ENCODE assay signal across 19 cellular contexts in genomic region chr4:8915201-8916200, GRCh38. TPM values are rescaled to one million over a fixed set of nuclear protein-coding genes. Genes with fewer than 3 reads are reported as not detected.
DNase-seq lines count a peak whose midpoint lies in the region; TF ChIP-seq lines count a peak whose summit lies in the region.
"Had no signal": no experiment of that assay in that cellular context is flagged by ENCODE, and none has a peak within 500 bp of the region (broad histone marks: within the 10 kb centered on the region; RNA-seq: fewer than 3 reads in every experiment).

No MANE protein-coding gene starts in this region.

- no peak for TF ChIP-seq CTCF in suprapubic skin (IDR thresholded peaks at IDR 0.05)
- no peak for TF ChIP-seq CTCF in esophagus squamous epithelium (IDR thresholded peaks at IDR 0.05)

- H3K4me1 Mint-ChIP-seq in immature natural killer cell = no peaks in the 10 kb centered on the region
- H3K4me1 Mint-ChIP-seq: endodermal cell, GM23338 had no signal

- H3K4me3 ChIP-seq in suprapubic skin (no peak overlapping the region), esophagus squamous epithelium (no peak overlapping the region)
- H3K4me3 ChIP-seq: GM23338, mucosa of descending colon had no signal

- H3K27me3 Mint-ChIP-seq in immature natural killer cell (ENCODE audit: low read depth in 3 of 3) = peaks cover 2 to 6% (median 4%) of the 10 kb centered on the region in 3 donors

- H3K9me3 ChIP-seq in suprapubic skin = no peaks in the 10 kb centered on the region
- H3K9me3 ChIP-seq in esophagus squamous epithelium = no peaks in the 10 kb centered on the region
- H3K9me3 ChIP-seq: mucosa of descending colon had no signal

- no peak overlapping the region for H3K27ac ChIP-seq in suprapubic skin
- H3K27ac ChIP-seq in esophagus squamous epithelium = no peak overlapping the region

- H3K36me3 Mint-ChIP-seq in immature natural killer cell = no peaks in the 10 kb centered on the region

- peaks cover 55% of the 10 kb centered on the region for H3K27me3 ChIP-seq in suprapubic skin
- H3K27me3 ChIP-seq in esophagus squamous epithelium = peaks cover 0 to 97% (median 0%) of the 10 kb centered on the region in 4 donors

- H3K4me1 ChIP-seq in suprapubic skin = peaks cover 3% of the 10 kb centered on the region
- H3K4me1 ChIP-seq in esophagus squamous epithelium = no peaks in the 10 kb centered on the region

- no peak for TF ChIP-seq EP300 in suprapubic skin (IDR thresholded peaks at IDR 0.05)

- no peak overlapping the region for H3K4me3 Mint-ChIP-seq in immature natural killer cell
- H3K4me3 Mint-ChIP-seq: endodermal cell, GM23338 had no signal

- intact Hi-C loops in esophagus squamous epithelium (cut with DNase I) = loop anchor here (10.0 kb wide), 2 partner anchors 231 to 311 kb away; no protein-coding TSS in a partner anchor

- no peaks in the 10 kb centered on the region for H3K9me3 Mint-ChIP-seq in immature natural killer cell
- H3K9me3 Mint-ChIP-seq: endodermal cell, GM23338 had no signal

- 68% methylated on average over 15 of the region's 27 CpGs for WGBS in suprapubic skin
- 71% methylated on average over 11 to 12 of the region's 27 CpGs for WGBS in esophagus squamous epithelium, 2 donors

- TF ChIP-seq POLR2A in suprapubic skin (IDR thresholded peaks at IDR 0.05) (no peak), esophagus squamous epithelium (IDR thresholded peaks at IDR 0.05) (no peak)

- H3K36me3 ChIP-seq in suprapubic skin (no peaks in the 10 kb centered on the region), esophagus squamous epithelium (no peaks in the 10 kb centered on the region)

- peak; percentile 8 for DNase-seq in activated T-cell treated with anti-CD3 and anti-CD28 coated beads, Interleukin-2, amount 50 U/mL, for 1 hour
- no peak for DNase-seq in activated T-cell treated with anti-CD3 and anti-CD28 coated beads for 4 hours
- DNase-seq in HuH-7.5 (ENCODE audit: low spot score) = peak; percentile 2
- DNase-seq in islet precursor cell = peak; percentile 50
- peak; percentile 46 to 66 for DNase-seq in suprapubic skin (ENCODE audit: low spot score in 2 of 2)
- no peak for DNase-seq in immature natural killer cell
- DNase-seq in esophagus squamous epithelium (lab: John Stamatoyannopoulos, UW) = no peak
- DNase-seq in NCI-H345 treated with DMSO at 0.1 percent for 48 hours (lab: John Stamatoyannopoulos, UW; ENCODE audit: unreplicated experiment) = no peak
- DNase-seq: ACHN; activated CD4-positive, alpha-beta T cell treated with anti-CD3 and anti-CD28 coated beads, Interleukin-2, amount 50 U/mL, for 4 hours; activated naive CD4-positive, alpha-beta T cell; foreskin fibroblast; mucosa of descending colon; NK-92 treated with Interleukin-12 subunit alpha and Interleukin-12 subunit beta, amount 100 ng/mL, for 24 hours; trophoblast cell had no signal

- H3K27ac Mint-ChIP-seq in immature natural killer cell = no peak overlapping the region
- H3K27ac Mint-ChIP-seq: endodermal cell, GM23338 had no signal

RNA-seq across cellular contexts. Expression of gene HMX1, which starts 43.9 kb away (rescaled TPM):
- total RNA-seq in suprapubic skin = not detected
- polyA plus RNA-seq in immature natural killer cell = not detected
- total RNA-seq in esophagus squamous epithelium = under 1 TPM in 1 of 4 donors, not detected in 3; 0.19 TPM
- total RNA-seq: bronchial epithelial cell, G401 had no signal
- polyA plus RNA-seq: GM23338 had no signal

Comparison
In these comparisons a context has a peak if more than half of its experiments do, and no peak if none do; other contexts are left out.
1. DNase-seq: peak in activated T-cell treated with anti-CD3 and anti-CD28 coated beads, Interleukin-2, amount 50 U/mL, for 1 hour (single experiment), HuH-7.5 (single experiment), islet precursor cell (single experiment) and suprapubic skin (2 of 2); none in activated T-cell treated with anti-CD3 and anti-CD28 coated beads for 4 hours (single experiment), immature natural killer cell (0 of 3), esophagus squamous epithelium (single experiment) and NCI-H345 treated with DMSO at 0.1 percent for 48 hours (single experiment).